ENCODE assay signal across 8 cellular contexts in the genomic region with DNA sequence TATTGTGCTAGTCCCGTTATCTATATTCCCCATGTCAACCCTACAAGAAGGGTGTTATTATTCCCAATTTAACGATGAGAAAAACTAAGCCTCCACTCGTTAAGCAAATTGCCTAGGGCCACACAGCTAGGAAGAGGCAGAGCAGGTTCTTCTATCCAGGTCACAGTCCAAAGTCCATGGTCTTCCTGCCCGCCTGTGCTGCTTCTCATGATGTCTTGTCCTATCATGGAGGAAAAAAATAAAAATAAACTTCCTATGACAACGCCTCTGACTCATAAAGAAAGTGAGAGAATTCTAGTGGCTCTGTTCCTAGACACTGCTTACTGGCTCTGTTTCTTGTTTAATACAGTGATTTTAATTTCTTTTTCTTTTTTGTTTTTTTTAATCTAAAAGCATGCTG. TPM values are rescaled to one million over a fixed set of nuclear protein-coding genes. Genes with fewer than 3 reads are reported as not detected.
A peak's percentile ranks its signal among the peaks of the same experiment; 100 is the strongest.
DNase-seq lines count a peak whose midpoint lies in the region; ATAC-seq and TF ChIP-seq lines count a peak whose summit lies in the region.

No MANE protein-coding gene starts in this region.

- no peak for TF ChIP-seq CTCF in colonic mucosa (IDR thresholded peaks at IDR 0.05)
- no peak for TF ChIP-seq CTCF in left lung (IDR thresholded peaks at IDR 0.05)

- H3K4me1 ChIP-seq in ACC112 (ENCODE audit: control insufficient read depth, insufficient read depth, low read length, unreplicated experiment): peaks cover 98% of the 10 kb centered on the region
- no peaks in the 10 kb centered on the region for H3K4me1 ChIP-seq in colonic mucosa
- H3K4me1 ChIP-seq in left lung: peaks cover 4 to 27% of the 10 kb centered on the region in 2 donors

- H2AFZ ChIP-seq in ACC112 (ENCODE audit: low read length, unreplicated experiment): no peak overlapping the region

- ATAC-seq in HG02885 (IDR thresholded peaks at IDR 0.05; ENCODE audit: poor library complexity, unreplicated experiment) (peak; percentile 42), left lung (peak; percentile 36)

- H3K27ac ChIP-seq in ACC112 (ENCODE audit: low read depth, low read length) (peak overlapping the region; percentile 94), colonic mucosa (no peak overlapping the region), left lung (peak overlapping the region in 1 of 2 donors; percentile 74)

- H3K27me3 ChIP-seq in ACC112 (ENCODE audit: insufficient read depth, low read length): no peaks in the 10 kb centered on the region
- H3K27me3 ChIP-seq in colonic mucosa: no peaks in the 10 kb centered on the region
- H3K27me3 ChIP-seq in left lung: no peaks in the 10 kb centered on the region

- H3K9me3 ChIP-seq in colonic mucosa (no peaks in the 10 kb centered on the region), left lung (no peaks in the 10 kb centered on the region)

- intact Hi-C loops in colonic mucosa (cut with DNase I): no loop called here
- intact Hi-C loops in left lung (cut with DNase I): no loop called here
- intact Hi-C loops in head of caudate nucleus (cut with DNase I): no loop called here

- H3K9ac ChIP-seq in colonic mucosa (ENCODE audit: low read depth in 2 of 2, low read length in 2 of 2): no peak overlapping the region

- DNase-seq in colonic mucosa: peak; percentile 40
- no peak for DNase-seq in left lung
- DNase-seq in RPMI8226: no peak
- no peak for DNase-seq in head of caudate nucleus
- DNase-seq in activated naive CD4-positive, alpha-beta T cell (lab: John Stamatoyannopoulos, UW): no peak
- DNase-seq in activated CD4-positive, alpha-beta T cell treated with anti-CD3 and anti-CD28 coated beads, Interleukin-2, amount 50 U/mL, for 48 hours: no peak

- peak overlapping the region; percentile 27 for H3K4me3 ChIP-seq in ACC112 (ENCODE audit: low read depth, low read length)
- no peak overlapping the region for H3K4me3 ChIP-seq in colonic mucosa
- no peak overlapping the region for H3K4me3 ChIP-seq in left lung

- H3K36me3 ChIP-seq in ACC112 (ENCODE audit: insufficient read depth, low read length): peaks cover 11% of the 10 kb centered on the region
- no peaks in the 10 kb centered on the region for H3K36me3 ChIP-seq in colonic mucosa
- no peaks in the 10 kb centered on the region for H3K36me3 ChIP-seq in left lung

- peaks cover 91% of the 10 kb centered on the region for H3K79me2 ChIP-seq in ACC112 (ENCODE audit: control insufficient read depth, insufficient read depth, low read length, unreplicated experiment)

RNA-seq across cellular contexts. Expression of a gene that starts 9.7 kb away (rescaled TPM):
- total RNA-seq in colonic mucosa: 1 to 10 TPM in 1 of 2 donors, under 1 TPM in 1; 0.42 to 1.9 TPM
- 100 to 1,000 TPM in 1 of 2 donors, 10 to 100 TPM in 1; 74.1 to 283 TPM for total RNA-seq in left lung

Comparison
In these comparisons a context has a peak if more than half of its experiments do, and no peak if none do; other contexts are left out.
1. RNA of a gene that starts 9.7 kb away (total RNA-seq): 74.1 to 283 TPM in left lung; 0.42 to 1.9 TPM in colonic mucosa; every median in the first group is over 10 times any median in the second.